8 cellular contexts compared by ENCODE assay signal in the genomic region with DNA sequence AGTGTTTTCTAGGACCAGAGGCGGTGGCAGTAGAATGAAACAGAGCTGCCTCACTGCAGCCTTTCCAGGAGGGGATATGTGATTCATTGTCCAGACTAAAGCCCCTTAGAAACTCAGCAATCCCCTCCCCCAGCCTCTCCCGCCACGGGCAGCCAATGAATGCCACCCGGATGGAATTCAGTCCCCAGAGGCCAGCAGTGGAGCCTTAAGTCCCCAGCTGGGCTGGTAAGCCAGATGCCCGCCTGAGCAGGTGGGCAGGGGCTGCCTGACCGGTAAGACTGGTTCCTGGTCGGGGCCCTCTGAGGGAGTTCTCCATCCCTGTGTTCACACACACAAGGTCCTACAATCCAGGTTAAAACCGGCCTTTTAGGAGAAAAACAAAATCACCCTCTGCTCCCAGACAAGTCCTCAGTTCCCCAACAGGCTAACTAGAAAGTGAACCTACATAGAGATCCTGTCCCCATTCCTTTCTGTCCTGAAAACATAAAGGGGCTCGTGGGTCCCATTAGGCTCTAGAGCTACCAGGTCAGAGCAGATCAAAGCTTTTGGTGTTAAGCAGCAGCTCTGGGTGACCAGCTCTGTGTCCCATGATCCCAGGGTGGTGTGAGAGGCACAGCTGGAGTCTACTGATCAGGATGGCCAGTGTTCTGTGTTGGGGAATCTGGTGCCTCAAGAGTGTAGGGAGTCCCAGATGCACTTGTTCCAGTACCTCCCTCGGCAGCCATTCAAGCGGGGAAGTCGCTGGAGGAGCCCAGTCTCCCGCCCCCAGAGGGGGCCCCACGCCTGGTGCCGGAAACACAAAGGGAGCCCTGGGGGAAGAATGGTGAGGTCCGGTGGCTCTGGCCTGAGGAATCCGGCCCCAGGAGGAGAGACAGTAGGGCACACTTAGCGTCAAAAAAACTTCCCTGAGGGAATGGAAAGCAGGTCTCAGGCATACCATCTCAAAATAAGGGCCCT. TPM values are rescaled to one million over a fixed set of nuclear protein-coding genes. Genes with fewer than 3 reads are reported as not detected.
A peak's percentile ranks its signal among the peaks of the same experiment; 100 is the strongest.
DNase-seq lines count a peak whose midpoint lies in the region; ATAC-seq and TF ChIP-seq lines count a peak whose summit lies in the region.

No MANE protein-coding gene starts in this region.

- no TSS peak for BruUV-seq in A673 (replicated peaks; lab: Mats Ljungman, UMichigan)

- H3K27me3 ChIP-seq in A673 (replicated peaks; ENCODE audit: insufficient read depth, low read depth, low read length, poor library complexity): no peaks in the 10 kb centered on the region
- no peaks in the 10 kb centered on the region for H3K27me3 ChIP-seq in OCI-LY1 (ENCODE audit: insufficient read depth, low read length)
- H3K27me3 ChIP-seq in breast epithelium: no peaks in the 10 kb centered on the region
- H3K27me3 ChIP-seq in liver (ENCODE audit: control insufficient read depth in 4 of 4, insufficient read depth in 4 of 4, low read length in 3 of 4): no peaks in the 10 kb centered on the region
- H3K27me3 ChIP-seq in stomach: no peaks in the 10 kb centered on the region

- no peak for ATAC-seq in HG03175 (IDR thresholded peaks at IDR 0.05; ENCODE audit: unreplicated experiment)

- POLR2A ChIA-PET in A673 (lab: Charles Lee; ENCODE audit: low non-redundant PET): no interaction called here

- TF ChIP-seq RAD21 in liver (IDR thresholded peaks at IDR 0.05): no peak

- TF ChIP-seq CTCF in A673 (conservative IDR thresholded peaks at IDR 0.05; ENCODE audit: low read depth, low read length) (no peak), GM13977 (IDR thresholded peaks at IDR 0.05; ENCODE audit: extremely low read depth, insufficient read depth, missing control alignments) (no peak), OCI-LY1 (IDR thresholded peaks at IDR 0.05; ENCODE audit: low read length) (no peak), breast epithelium (IDR thresholded peaks at IDR 0.05) (no peak), liver (IDR thresholded peaks at IDR 0.05; ENCODE audit: low read depth, low read length, missing input control) (no peak), stomach (IDR thresholded peaks at IDR 0.05) (peak in 2 of 7 experiments; percentile 10 to 16)

- H3K9me3 ChIP-seq in A673 (ENCODE audit: low read depth, low read length, poor library complexity, severe bottlenecking): no peaks in the 10 kb centered on the region
- H3K9me3 ChIP-seq in OCI-LY1 (ENCODE audit: low read length): no peaks in the 10 kb centered on the region
- H3K9me3 ChIP-seq in breast epithelium: no peaks in the 10 kb centered on the region
- no peaks in the 10 kb centered on the region for H3K9me3 ChIP-seq in liver (ENCODE audit: control insufficient read depth in 4 of 4, low read length in 3 of 4)
- H3K9me3 ChIP-seq in stomach: no peaks in the 10 kb centered on the region

- no peaks in the 10 kb centered on the region for H3K9me2 ChIP-seq in OCI-LY1 (ENCODE audit: low read depth, low read length)

- DNase-seq in A673 (ENCODE audit: low spot score) (peak; percentile 43), GM13977 (ENCODE audit: low spot score) (peak; percentile 46), breast epithelium (ENCODE audit: low spot score in 2 of 2) (peak; percentile 87 to 90), stomach (peak; percentile 93), NCI-H1930 (lab: John Stamatoyannopoulos, UW) (no peak)

- TF ChIP-seq EP300 in stomach (IDR thresholded peaks at IDR 0.05): no peak

- H3F3A ChIP-seq in OCI-LY1 (ENCODE audit: insufficient read depth, low read length): 0 out of 2 replicates have a peak, but pooled peaks cover 4% of the 10 kb centered on the region

- no peak for TF ChIP-seq POLR2A in breast epithelium (IDR thresholded peaks at IDR 0.05)
- no peak for TF ChIP-seq POLR2A in stomach (IDR thresholded peaks at IDR 0.05)

- H3K4me1 ChIP-seq in A673 (ENCODE audit: insufficient read depth, low read length, poor library complexity, severe bottlenecking) (peaks cover 32% of the 10 kb centered on the region), OCI-LY1 (ENCODE audit: insufficient read depth, low read length, severe bottlenecking) (peaks cover 52% of the 10 kb centered on the region), breast epithelium (peaks cover 0 to 32% of the 10 kb centered on the region in 2 donors), liver (ENCODE audit: control insufficient read depth in 4 of 4, insufficient read depth in 4 of 4, low read length in 3 of 4) (peaks cover 25 to 77% (median 55%) of the 10 kb centered on the region in 4 donors), stomach (peaks cover 72 to 89% (median 87%) of the 10 kb centered on the region in 4 donors)

- H3K27ac ChIP-seq in A673 (ENCODE audit: low read depth, low read length, poor library complexity, severe bottlenecking): peak overlapping the region; percentile 65
- H3K27ac ChIP-seq in OCI-LY1 (ENCODE audit: low read depth, low read length, poor library complexity, severe bottlenecking): peak overlapping the region; percentile 78
- peak overlapping the region; percentile 93 for H3K27ac ChIP-seq in breast epithelium
- H3K27ac ChIP-seq in liver (ENCODE audit: low read depth in 1 of 2, low read length in 2 of 2): no peak overlapping the region
- H3K27ac ChIP-seq in stomach: peak overlapping the region; percentile 78 to 95 (median 88)

- peak overlapping the region; percentile 83 for H3K4me2 ChIP-seq in OCI-LY1 (ENCODE audit: low read length)

- no peak overlapping the region for H2AFZ ChIP-seq in OCI-LY1 (ENCODE audit: low read length)

- intact Hi-C loops in A673 (cut with micrococcal nuclease; ENCODE audit: unreplicated experiment) (no loop called here), breast epithelium (cut with DNase I; ENCODE audit: low total_unique reads) (no loop called here), stomach (cut with DNase I; ENCODE audit: low total_unique reads) (no loop called here)

- peak overlapping the region; percentile 70 for H3K9ac ChIP-seq in OCI-LY1 (ENCODE audit: low read length)
- peak overlapping the region; percentile 8 to 52 for H3K9ac ChIP-seq in liver (ENCODE audit: low read depth in 1 of 2, low read length in 2 of 2)

- in situ Hi-C loops in GM13977 (cut with MboI; ENCODE audit: low pct_unique_long_range_greater_than_20kb, low sequenced_read_pairs, unreplicated experiment): no loop called here

- H3K36me3 ChIP-seq in A673 (ENCODE audit: insufficient read depth, low read length, poor library complexity, severe bottlenecking) (peaks cover 23% of the 10 kb centered on the region), OCI-LY1 (ENCODE audit: insufficient read depth, low read length) (peaks cover 68% of the 10 kb centered on the region), breast epithelium (no peaks in the 10 kb centered on the region), liver (ENCODE audit: control insufficient read depth in 4 of 4, insufficient read depth in 3 of 4, low read depth in 1 of 4, low read length in 3 of 4) (peaks cover 4 to 11% (median 7%) of the 10 kb centered on the region in 4 donors), stomach (peaks cover 0 to 43% (median 36%) of the 10 kb centered on the region in 4 donors)

- CTCF ChIA-PET in A673 (lab: Charles Lee): no interaction called here

- H4K20me1 ChIP-seq in OCI-LY1 (ENCODE audit: insufficient read depth, low read length): no peaks in the 10 kb centered on the region

- 49% methylated on average over 18 of the region's 18 CpGs for WGBS in liver
- WGBS in stomach, 5 donors: 7 to 20% (median 9%) methylated on average over 15 to 18 of the region's 18 CpGs

- peaks cover 26% of the 10 kb centered on the region for H3K79me2 ChIP-seq in OCI-LY1 (ENCODE audit: insufficient read depth, low read length)

- H3K4me3 ChIP-seq in A673 (ENCODE audit: low read depth, low read length, poor library complexity, severe bottlenecking) (peak overlapping the region; percentile 64), OCI-LY1 (ENCODE audit: low read depth, low read length, poor library complexity, severe bottlenecking) (peak overlapping the region; percentile 86), breast epithelium (peak overlapping the region in 2 of 3 donors; percentile 72 to 75), liver (ENCODE audit: low read depth in 1 of 3, low read length in 3 of 3) (peak overlapping the region in 1 of 3 donors; percentile 9), stomach (peak overlapping the region; percentile 62 to 76 (median 72))

TF ChIP-seq in liver, 16 proteins besides CTCF, POLR2A, EP300 and RAD21:
- TF ChIP-seq HNF4A (conservative IDR thresholded peaks at IDR 0.05) (no peak), SP1 (IDR thresholded peaks at IDR 0.05) (peak; percentile 7)
TF ChIP-seq in liver: peak in this region for 1.

RNA-seq across cellular contexts. Expression of a gene that starts 2.6 kb away (rescaled TPM):
- total RNA-seq in A673 (2021): 53.4 and 58.5 TPM in 2 replicates
- 10 to 100 TPM; 15.4 to 49.6 (median 40.6) TPM for total RNA-seq in breast epithelium
- total RNA-seq in liver: 10 to 100 TPM; 11.0 to 13.5 TPM
- 1 to 10 TPM; 3.8 to 9.3 TPM for polyA plus RNA-seq in liver
- 10 to 100 TPM in 3 of 5 donors, 1 to 10 TPM in 2; 4.9 to 20.9 (median 14.1) TPM for total RNA-seq in stomach
- 10 to 100 TPM in 2 of 3 donors, 1 to 10 TPM in 1; 7.8 to 21.1 (median 13.8) TPM for polyA plus RNA-seq in stomach

RNA-seq across cellular contexts. Expression of a gene that starts 51.2 kb away (rescaled TPM):
- 0.24 and 0.46 TPM in 2 replicates for total RNA-seq in A673 (2021)
- total RNA-seq in breast epithelium: 100 to 1,000 TPM in 1 of 3 donors, 10 to 100 TPM in 2; 43.3 to 109 (median 72.5) TPM
- 1 to 10 TPM; 7.3 to 7.8 TPM for total RNA-seq in liver
- polyA plus RNA-seq in liver: 1 to 10 TPM; 3.1 to 4.7 TPM
- 10 to 100 TPM in 3 of 5 donors, 1 to 10 TPM in 2; 3.5 to 53.0 (median 20.5) TPM for total RNA-seq in stomach
- 1 to 10 TPM; 6.6 to 8.5 (median 7.6) TPM for polyA plus RNA-seq in stomach

RNA-seq across cellular contexts. Expression of a gene that starts 55.9 kb away (rescaled TPM):
- 115 and 116 TPM in 2 replicates for total RNA-seq in A673 (2021)
- total RNA-seq in breast epithelium: 10 to 100 TPM; 62.3 to 80.3 (median 74.9) TPM
- 10 to 100 TPM; 34.7 to 39.7 TPM for total RNA-seq in liver
- 10 to 100 TPM; 23.1 to 30.2 TPM for polyA plus RNA-seq in liver
- 10 to 100 TPM in 4 of 5 donors, 1 to 10 TPM in 1; 9.4 to 62.2 (median 35.0) TPM for total RNA-seq in stomach
- 10 to 100 TPM; 43.9 to 51.2 (median 46.2) TPM for polyA plus RNA-seq in stomach

Comparison
In these comparisons a context has a peak if more than half of its experiments do, and no peak if none do; other contexts are left out.
1. DNase-seq: peak in A673 (single experiment), GM13977 (single experiment), breast epithelium (2 of 2) and stomach (single experiment); none in NCI-H1930 (0 of 2).
2. H3K27ac ChIP-seq: peak in A673 (single experiment), OCI-LY1 (single experiment), breast epithelium (2 of 2) and stomach (5 of 5); none in liver (0 of 2).